27 cellular contexts compared by ENCODE assay signal in the genomic region with DNA sequence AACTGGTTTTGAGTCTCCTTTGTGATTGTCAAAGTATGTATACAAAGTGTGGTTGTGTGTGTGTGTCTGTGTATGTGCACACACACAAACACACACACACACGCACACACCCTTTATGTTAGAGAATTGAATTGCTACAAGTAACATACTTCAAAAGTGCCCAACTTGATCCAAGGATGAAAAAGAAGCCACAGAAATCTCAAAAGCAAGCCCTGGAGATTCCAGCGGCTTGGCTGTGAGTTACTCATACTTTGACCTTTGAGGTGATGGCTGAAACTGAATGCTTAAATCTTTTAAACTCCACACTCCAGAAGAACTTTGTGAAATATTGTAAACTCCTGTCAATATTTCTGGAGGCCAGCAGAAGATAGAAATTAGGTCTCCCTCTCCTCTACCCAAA.
"Had no signal": no experiment of that assay in that cellular context is flagged by ENCODE, and none has a peak within 500 bp of the region (broad histone marks: within the 10 kb centered on the region; RNA-seq: fewer than 3 reads in every experiment).

No MANE protein-coding gene starts in this region.

- H3K27ac ChIP-seq: epithelial cell of prostate, left lung, ovary, psoas muscle, skin epidermis, stomach, suprapubic skin, tibial nerve, WERI-Rb-1 had no signal

- H3K27me3 ChIP-seq: ovary, stomach, suprapubic skin had no signal

- H3K9me3 Mint-ChIP-seq: activated CD4-positive, alpha-beta T cell treated with anti-CD3 and anti-CD28 coated beads, Interleukin-2, amount 10 ng/mL, durations not matched to agents 7 days and 5 days; activated CD8-positive, alpha-beta T cell treated with anti-CD3 and anti-CD28 coated beads for 36 hours; activated naive CD8-positive, alpha-beta T cell treated with anti-CD3 and anti-CD28 coated beads, Interleukin-2, amount 50 U/mL, for 24 hours; stimulated activated memory B cell treated with anti-CD40 and anti-IgM and Interleukin-4, amounts not matched to agents 10 μg/mL and 1 μg/mL and 100 μg/mL, for 72 hours; T-cell had no signal

- H3K9me3 ChIP-seq: left lung, ovary, psoas muscle, stomach, suprapubic skin, tibial nerve had no signal

- H3K27ac Mint-ChIP-seq: activated CD4-positive, alpha-beta T cell treated with anti-CD3 and anti-CD28 coated beads, Interleukin-2, amount 10 ng/mL, durations not matched to agents 7 days and 5 days; activated CD8-positive, alpha-beta memory T cell treated with anti-CD3 and anti-CD28 coated beads, Interleukin-2, amount 10 ng/mL, durations not matched to agents 7 days and 5 days; activated CD8-positive, alpha-beta T cell treated with anti-CD3 and anti-CD28 coated beads for 36 hours; activated naive CD8-positive, alpha-beta T cell treated with anti-CD3 and anti-CD28 coated beads, Interleukin-2, amount 50 U/mL, for 24 hours; mesothelial cell of epicardium; natural killer cell; stimulated activated memory B cell treated with anti-CD40 and anti-IgM and Interleukin-4, amounts not matched to agents 10 μg/mL and 1 μg/mL and 100 μg/mL, for 72 hours; T-cell had no signal

- H3K36me3 Mint-ChIP-seq: activated CD8-positive, alpha-beta memory T cell treated with anti-CD3 and anti-CD28 coated beads, Interleukin-2, amount 10 ng/mL, durations not matched to agents 7 days and 5 days; mesothelial cell of epicardium; natural killer cell; stimulated activated memory B cell treated with anti-CD40 and anti-IgM and Interleukin-4, amounts not matched to agents 10 μg/mL and 1 μg/mL and 100 μg/mL, for 72 hours; T-cell had no signal

- H3K27me3 Mint-ChIP-seq: activated CD4-positive, alpha-beta T cell treated with anti-CD3 and anti-CD28 coated beads, Interleukin-2, amount 10 ng/mL, durations not matched to agents 7 days and 5 days; activated CD8-positive, alpha-beta memory T cell treated with anti-CD3 and anti-CD28 coated beads, Interleukin-2, amount 10 ng/mL, durations not matched to agents 7 days and 5 days; activated CD8-positive, alpha-beta T cell treated with anti-CD3 and anti-CD28 coated beads for 36 hours; activated naive CD8-positive, alpha-beta T cell treated with anti-CD3 and anti-CD28 coated beads, Interleukin-2, amount 50 U/mL, for 24 hours; stimulated activated memory B cell treated with anti-CD40 and anti-IgM and Interleukin-4, amounts not matched to agents 10 μg/mL and 1 μg/mL and 100 μg/mL, for 72 hours had no signal

- H3K4me3 Mint-ChIP-seq: activated CD4-positive, alpha-beta T cell treated with anti-CD3 and anti-CD28 coated beads, Interleukin-2, amount 10 ng/mL, durations not matched to agents 7 days and 5 days; activated CD8-positive, alpha-beta memory T cell treated with anti-CD3 and anti-CD28 coated beads, Interleukin-2, amount 10 ng/mL, durations not matched to agents 7 days and 5 days; activated CD8-positive, alpha-beta T cell treated with anti-CD3 and anti-CD28 coated beads for 36 hours; activated naive CD8-positive, alpha-beta T cell treated with anti-CD3 and anti-CD28 coated beads, Interleukin-2, amount 50 U/mL, for 24 hours; mesothelial cell of epicardium; natural killer cell; stimulated activated memory B cell treated with anti-CD40 and anti-IgM and Interleukin-4, amounts not matched to agents 10 μg/mL and 1 μg/mL and 100 μg/mL, for 72 hours; T-cell had no signal

- H3K4me3 ChIP-seq: left lung, lung, ovary, psoas muscle, skin epidermis, stomach, suprapubic skin, tibial nerve had no signal

- H3K4me1 Mint-ChIP-seq: activated CD4-positive, alpha-beta T cell treated with anti-CD3 and anti-CD28 coated beads, Interleukin-2, amount 10 ng/mL, durations not matched to agents 7 days and 5 days; activated CD8-positive, alpha-beta memory T cell treated with anti-CD3 and anti-CD28 coated beads, Interleukin-2, amount 10 ng/mL, durations not matched to agents 7 days and 5 days; activated naive CD8-positive, alpha-beta T cell treated with anti-CD3 and anti-CD28 coated beads, Interleukin-2, amount 50 U/mL, for 24 hours; mesothelial cell of epicardium; natural killer cell; stimulated activated memory B cell treated with anti-CD40 and anti-IgM and Interleukin-4, amounts not matched to agents 10 μg/mL and 1 μg/mL and 100 μg/mL, for 72 hours; T-cell had no signal

- ATAC-seq: activated CD8-positive, alpha-beta memory T cell treated with anti-CD3 and anti-CD28 coated beads, Interleukin-2, amount 10 ng/mL, durations not matched to agents 7 days and 5 days; activated CD8-positive, alpha-beta T cell treated with anti-CD3 and anti-CD28 coated beads for 36 hours; activated naive CD8-positive, alpha-beta T cell treated with anti-CD3 and anti-CD28 coated beads, Interleukin-2, amount 50 U/mL, for 24 hours; left lung; natural killer cell; psoas muscle; right cardiac atrium; stimulated activated memory B cell treated with anti-CD40 and anti-IgM and Interleukin-4, amounts not matched to agents 10 μg/mL and 1 μg/mL and 100 μg/mL, for 72 hours; T-cell had no signal

- DNase-seq: activated CD4-positive, alpha-beta T cell treated with anti-CD3 and anti-CD28 coated beads, Interleukin-2, amount 10 ng/mL, durations not matched to agents 7 days and 5 days; activated CD4-positive, CD25-positive, alpha-beta regulatory T cell treated with anti-CD3 and anti-CD28 coated beads, Interleukin-2, amount 50 U/mL, for 72 hours; activated CD8-positive, alpha-beta memory T cell treated with anti-CD3 and anti-CD28 coated beads, Interleukin-2, amount 10 ng/mL, durations not matched to agents 7 days and 5 days; activated CD8-positive, alpha-beta T cell treated with anti-CD3 and anti-CD28 coated beads for 36 hours; activated gamma-delta T cell; activated naive CD4-positive, alpha-beta T cell treated with anti-CD3 and anti-CD28 coated beads, Interleukin-2, amount 50 U/mL, for 16 hours; activated naive CD8-positive, alpha-beta T cell treated with anti-CD3 and anti-CD28 coated beads, Interleukin-2, amount 50 U/mL, for 24 hours; activated T-cell treated with anti-CD3 and anti-CD28 coated beads for 4 hours; aorta; cerebellar nuclear complex; foreskin melanocyte; left lung; natural killer cell; ovary; psoas muscle; right cardiac atrium; stimulated activated CD4-positive, alpha-beta T cell treated with anti-CD3 and anti-CD28 coated beads, Interleukin-15, amount 100 ng/mL, for 24 hours; stomach; T-cell; WERI-Rb-1 had no signal

- H3K4me1 ChIP-seq: left lung, psoas muscle, stomach, suprapubic skin, tibial nerve had no signal

- H3K36me3 ChIP-seq: left lung, ovary, stomach, suprapubic skin, tibial nerve, WERI-Rb-1 had no signal
